1 cellular context compared by ENCODE assay signal in the genomic region with DNA sequence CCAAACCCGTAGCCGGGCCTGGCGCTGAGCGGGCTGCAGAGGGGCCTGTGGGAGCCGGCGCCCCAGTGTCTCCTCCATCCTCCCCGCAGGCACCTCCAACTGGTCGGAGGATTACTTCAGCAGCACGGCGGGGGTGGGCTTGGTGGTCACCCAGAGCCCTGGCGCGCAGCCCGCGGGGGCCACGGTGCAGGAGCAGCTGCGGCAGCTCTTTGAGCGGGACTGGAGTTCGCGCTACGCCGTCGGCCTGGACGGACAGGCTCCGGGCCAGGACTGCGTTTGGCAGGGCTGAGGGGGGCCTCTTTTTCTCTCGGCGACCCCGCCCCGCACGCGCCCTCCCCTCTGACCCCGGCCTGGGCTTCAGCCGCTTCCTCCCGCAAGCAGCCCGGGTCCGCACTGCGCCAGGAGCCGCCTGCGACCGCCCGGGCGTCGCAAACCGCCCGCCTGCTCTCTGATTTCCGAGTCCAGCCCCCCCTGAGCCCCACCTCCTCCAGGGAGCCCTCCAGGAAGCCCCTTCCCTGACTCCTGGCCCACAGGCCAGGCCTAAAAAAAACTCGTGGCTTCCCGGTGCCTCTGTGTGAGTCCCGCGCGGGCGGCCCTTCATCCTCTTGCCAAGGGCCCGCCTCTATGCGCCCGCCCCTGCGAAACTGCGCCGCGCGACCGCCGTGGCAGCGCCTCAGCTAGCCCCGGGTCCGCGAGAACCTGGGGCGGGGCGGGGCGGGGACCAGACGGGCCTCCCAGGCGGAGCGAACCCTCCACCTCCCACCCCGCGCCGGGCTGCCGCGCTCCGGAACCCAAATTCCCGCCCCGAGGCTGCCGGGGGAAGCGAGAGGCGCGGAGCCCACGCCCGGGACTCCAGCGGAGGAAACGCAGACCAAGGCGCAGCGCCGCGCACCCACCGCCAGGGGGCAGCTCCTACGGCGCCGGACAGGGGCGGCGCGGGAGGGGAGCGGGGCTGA.
TF ChIP-seq lines count a peak whose summit lies in the region.

No MANE protein-coding gene starts in this region.

TF ChIP-seq in HEK293, 187 proteins besides CTCF, POLR2A, EP300 and RAD21 (continued from another document and continues in another):
- TF ChIP-seq ZNF157 (tag by site-specific recombination; IDR thresholded peaks at IDR 0.05) (no peak), ZNF248 (tag by site-specific recombination; IDR thresholded peaks at IDR 0.05) (no peak), FEZF1 (tag by site-specific recombination; IDR thresholded peaks at IDR 0.05) (no peak), ZBTB17 (tag by site-specific recombination; IDR thresholded peaks at IDR 0.05) (no peak), GLIS1 (tag by site-specific recombination; IDR thresholded peaks at IDR 0.05) (peak; percentile 76), ZNF548 (tag by site-specific recombination; IDR thresholded peaks at IDR 0.05) (no peak), SP3 (tag by site-specific recombination; IDR thresholded peaks at IDR 0.05) (peak; percentile 69), ZNF585B (tag by site-specific recombination; IDR thresholded peaks at IDR 0.05) (no peak), ZNF155 (tag by site-specific recombination; IDR thresholded peaks at IDR 0.05) (no peak), ZNF660 (tag by site-specific recombination; IDR thresholded peaks at IDR 0.05) (peak; percentile 95), KLF16 (tag by site-specific recombination; IDR thresholded peaks at IDR 0.05) (peak; percentile 88), SP2 (tag by site-specific recombination; IDR thresholded peaks at IDR 0.05) (peak; percentile 58), WT1 (tag by site-specific recombination; IDR thresholded peaks at IDR 0.05) (no peak), ZNF530 (tag by site-specific recombination; IDR thresholded peaks at IDR 0.05; ENCODE audit: low read depth) (no peak), ZFP69B (tag by site-specific recombination; IDR thresholded peaks at IDR 0.05) (peak; percentile 65; the same call in 1 of the 2 replicates), ZXDB (tag by site-specific recombination; IDR thresholded peaks at IDR 0.05) (peak; percentile 47; the same call in 1 of the 2 replicates), ZNF121 (tag by site-specific recombination; IDR thresholded peaks at IDR 0.05) (no peak), KLF10 (tag by site-specific recombination; IDR thresholded peaks at IDR 0.05) (peak; percentile 69; the same call in 1 of the 2 replicates), ZNF24 (tag by site-specific recombination; IDR thresholded peaks at IDR 0.05) (no peak), GLI4 (tag by site-specific recombination; IDR thresholded peaks at IDR 0.05) (no peak), MEIS1 (CRISPR knock-in tag; IDR thresholded peaks at IDR 0.05; ENCODE audit: borderline replicate concordance) (no peak), SP7 (tag by site-specific recombination; IDR thresholded peaks at IDR 0.05) (peak; percentile 51; the same call in 1 of the 2 replicates), ZNF555 (tag by site-specific recombination; conservative IDR thresholded peaks at IDR 0.05) (no peak), ZNF610 (tag by site-specific recombination; IDR thresholded peaks at IDR 0.05; ENCODE audit: borderline replicate concordance) (peak; percentile 28; the same call in 1 of the 2 replicates), ZNF707 (tag by site-specific recombination; IDR thresholded peaks at IDR 0.05) (no peak), ZNF658 (tag by site-specific recombination; IDR thresholded peaks at IDR 0.05) (no peak), GLIS2 (tag by site-specific recombination; IDR thresholded peaks at IDR 0.05) (peak; percentile 54; the same call in 1 of the 2 replicates), ZNF654 (tag by site-specific recombination; IDR thresholded peaks at IDR 0.05; ENCODE audit: low read depth) (no peak), ZNF830 (tag by site-specific recombination; IDR thresholded peaks at IDR 0.05; ENCODE audit: low read depth) (no peak), REPIN1 (tag by site-specific recombination; IDR thresholded peaks at IDR 0.05; ENCODE audit: low read depth) (no peak), ZNF596 (tag by site-specific recombination; IDR thresholded peaks at IDR 0.05) (no peak), SCRT1 (tag by site-specific recombination; IDR thresholded peaks at IDR 0.05; ENCODE audit: borderline replicate concordance) (no peak), OVOL3 (tag by site-specific recombination; IDR thresholded peaks at IDR 0.05) (no peak), ZNF394 (tag by site-specific recombination; IDR thresholded peaks at IDR 0.05; ENCODE audit: borderline replicate concordance) (peak; percentile 24; the same call in 1 of the 2 replicates), ZFP3 (tag by site-specific recombination; IDR thresholded peaks at IDR 0.05; ENCODE audit: low read depth) (no peak), EGR2 (tag by site-specific recombination; IDR thresholded peaks at IDR 0.05; ENCODE audit: low read depth) (peak; percentile 68), ZSCAN23 (tag by site-specific recombination; IDR thresholded peaks at IDR 0.05) (no peak), YY2 (tag by site-specific recombination; IDR thresholded peaks at IDR 0.05) (no peak), ZNF521 (tag by site-specific recombination; IDR thresholded peaks at IDR 0.05) (no peak), ZNF426 (tag by site-specific recombination; IDR thresholded peaks at IDR 0.05) (no peak), ZBTB20 (tag by site-specific recombination; IDR thresholded peaks at IDR 0.05) (peak; percentile 42; the same call in 1 of the 2 replicates), ZNF350 (tag by site-specific recombination; IDR thresholded peaks at IDR 0.05) (no peak), BCL11A (tag by site-specific recombination; IDR thresholded peaks at IDR 0.05; ENCODE audit: low read depth) (no peak), ZNF600 (tag by site-specific recombination; IDR thresholded peaks at IDR 0.05) (peak; percentile 79)
- TF ChIP-seq, protein P1, sequence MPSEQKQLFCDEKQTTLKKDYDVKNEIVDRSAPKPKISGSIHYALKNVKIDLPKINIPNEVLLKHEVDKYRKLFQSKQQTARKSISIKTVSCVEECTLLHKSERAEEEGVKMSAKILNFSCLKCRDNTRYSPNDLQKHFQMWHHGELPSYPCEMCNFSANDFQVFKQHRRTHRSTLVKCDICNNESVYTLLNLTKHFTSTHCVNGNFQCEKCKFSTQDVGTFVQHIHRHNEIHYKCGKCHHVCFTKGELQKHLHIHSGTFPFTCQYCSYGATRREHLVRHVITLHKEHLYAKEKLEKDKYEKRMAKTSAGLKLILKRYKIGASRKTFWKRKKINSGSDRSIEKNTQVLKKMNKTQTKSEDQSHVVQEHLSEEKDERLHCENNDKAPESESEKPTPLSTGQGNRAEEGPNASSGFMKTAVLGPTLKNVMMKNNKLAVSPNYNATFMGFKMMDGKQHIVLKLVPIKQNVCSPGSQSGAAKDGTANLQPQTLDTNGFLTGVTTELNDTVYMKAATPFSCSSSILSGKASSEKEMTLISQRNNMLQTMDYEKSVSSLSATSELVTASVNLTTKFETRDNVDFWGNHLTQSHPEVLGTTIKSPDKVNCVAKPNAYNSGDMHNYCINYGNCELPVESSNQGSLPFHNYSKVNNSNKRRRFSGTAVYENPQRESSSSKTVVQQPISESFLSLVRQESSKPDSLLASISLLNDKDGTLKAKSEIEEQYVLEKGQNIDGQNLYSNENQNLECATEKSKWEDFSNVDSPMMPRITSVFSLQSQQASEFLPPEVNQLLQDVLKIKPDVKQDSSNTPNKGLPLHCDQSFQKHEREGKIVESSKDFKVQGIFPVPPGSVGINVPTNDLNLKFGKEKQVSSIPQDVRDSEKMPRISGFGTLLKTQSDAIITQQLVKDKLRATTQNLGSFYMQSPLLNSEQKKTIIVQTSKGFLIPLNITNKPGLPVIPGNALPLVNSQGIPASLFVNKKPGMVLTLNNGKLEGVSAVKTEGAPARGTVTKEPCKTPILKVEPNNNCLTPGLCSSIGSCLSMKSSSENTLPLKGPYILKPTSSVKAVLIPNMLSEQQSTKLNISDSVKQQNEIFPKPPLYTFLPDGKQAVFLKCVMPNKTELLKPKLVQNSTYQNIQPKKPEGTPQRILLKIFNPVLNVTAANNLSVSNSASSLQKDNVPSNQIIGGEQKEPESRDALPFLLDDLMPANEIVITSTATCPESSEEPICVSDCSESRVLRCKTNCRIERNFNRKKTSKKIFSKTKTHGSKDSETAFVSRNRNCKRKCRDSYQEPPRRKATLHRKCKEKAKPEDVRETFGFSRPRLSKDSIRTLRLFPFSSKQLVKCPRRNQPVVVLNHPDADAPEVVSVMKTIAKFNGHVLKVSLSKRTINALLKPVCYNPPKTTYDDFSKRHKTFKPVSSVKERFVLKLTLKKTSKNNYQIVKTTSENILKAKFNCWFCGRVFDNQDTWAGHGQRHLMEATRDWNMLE (tag by site-specific recombination; conservative IDR thresholded peaks at IDR 0.05; ENCODE audit: low read depth) = 0 out of 2 replicates have a peak, but pooled peaks have one; percentile 26
- TF ChIP-seq, protein P2, sequence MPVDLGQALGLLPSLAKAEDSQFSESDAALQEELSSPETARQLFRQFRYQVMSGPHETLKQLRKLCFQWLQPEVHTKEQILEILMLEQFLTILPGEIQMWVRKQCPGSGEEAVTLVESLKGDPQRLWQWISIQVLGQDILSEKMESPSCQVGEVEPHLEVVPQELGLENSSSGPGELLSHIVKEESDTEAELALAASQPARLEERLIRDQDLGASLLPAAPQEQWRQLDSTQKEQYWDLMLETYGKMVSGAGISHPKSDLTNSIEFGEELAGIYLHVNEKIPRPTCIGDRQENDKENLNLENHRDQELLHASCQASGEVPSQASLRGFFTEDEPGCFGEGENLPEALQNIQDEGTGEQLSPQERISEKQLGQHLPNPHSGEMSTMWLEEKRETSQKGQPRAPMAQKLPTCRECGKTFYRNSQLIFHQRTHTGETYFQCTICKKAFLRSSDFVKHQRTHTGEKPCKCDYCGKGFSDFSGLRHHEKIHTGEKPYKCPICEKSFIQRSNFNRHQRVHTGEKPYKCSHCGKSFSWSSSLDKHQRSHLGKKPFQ (tag by site-specific recombination; IDR thresholded peaks at IDR 0.05) = no peak
- TF ChIP-seq, protein P3, sequence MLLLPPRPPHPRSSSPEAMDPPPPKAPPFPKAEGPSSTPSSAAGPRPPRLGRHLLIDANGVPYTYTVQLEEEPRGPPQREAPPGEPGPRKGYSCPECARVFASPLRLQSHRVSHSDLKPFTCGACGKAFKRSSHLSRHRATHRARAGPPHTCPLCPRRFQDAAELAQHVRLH (tag by site-specific recombination; IDR thresholded peaks at IDR 0.05) = no peak
- TF ChIP-seq, protein P4, sequence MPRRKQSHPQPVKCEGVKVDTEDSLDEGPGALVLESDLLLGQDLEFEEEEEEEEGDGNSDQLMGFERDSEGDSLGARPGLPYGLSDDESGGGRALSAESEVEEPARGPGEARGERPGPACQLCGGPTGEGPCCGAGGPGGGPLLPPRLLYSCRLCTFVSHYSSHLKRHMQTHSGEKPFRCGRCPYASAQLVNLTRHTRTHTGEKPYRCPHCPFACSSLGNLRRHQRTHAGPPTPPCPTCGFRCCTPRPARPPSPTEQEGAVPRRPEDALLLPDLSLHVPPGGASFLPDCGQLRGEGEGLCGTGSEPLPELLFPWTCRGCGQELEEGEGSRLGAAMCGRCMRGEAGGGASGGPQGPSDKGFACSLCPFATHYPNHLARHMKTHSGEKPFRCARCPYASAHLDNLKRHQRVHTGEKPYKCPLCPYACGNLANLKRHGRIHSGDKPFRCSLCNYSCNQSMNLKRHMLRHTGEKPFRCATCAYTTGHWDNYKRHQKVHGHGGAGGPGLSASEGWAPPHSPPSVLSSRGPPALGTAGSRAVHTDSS (tag by site-specific recombination; IDR thresholded peaks at IDR 0.05) = no peak
- TF ChIP-seq, protein P5, sequence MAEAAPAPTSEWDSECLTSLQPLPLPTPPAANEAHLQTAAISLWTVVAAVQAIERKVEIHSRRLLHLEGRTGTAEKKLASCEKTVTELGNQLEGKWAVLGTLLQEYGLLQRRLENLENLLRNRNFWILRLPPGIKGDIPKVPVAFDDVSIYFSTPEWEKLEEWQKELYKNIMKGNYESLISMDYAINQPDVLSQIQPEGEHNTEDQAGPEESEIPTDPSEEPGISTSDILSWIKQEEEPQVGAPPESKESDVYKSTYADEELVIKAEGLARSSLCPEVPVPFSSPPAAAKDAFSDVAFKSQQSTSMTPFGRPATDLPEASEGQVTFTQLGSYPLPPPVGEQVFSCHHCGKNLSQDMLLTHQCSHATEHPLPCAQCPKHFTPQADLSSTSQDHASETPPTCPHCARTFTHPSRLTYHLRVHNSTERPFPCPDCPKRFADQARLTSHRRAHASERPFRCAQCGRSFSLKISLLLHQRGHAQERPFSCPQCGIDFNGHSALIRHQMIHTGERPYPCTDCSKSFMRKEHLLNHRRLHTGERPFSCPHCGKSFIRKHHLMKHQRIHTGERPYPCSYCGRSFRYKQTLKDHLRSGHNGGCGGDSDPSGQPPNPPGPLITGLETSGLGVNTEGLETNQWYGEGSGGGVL (tag by site-specific recombination; IDR thresholded peaks at IDR 0.05) = peak; percentile 94
- TF ChIP-seq, protein P6, sequence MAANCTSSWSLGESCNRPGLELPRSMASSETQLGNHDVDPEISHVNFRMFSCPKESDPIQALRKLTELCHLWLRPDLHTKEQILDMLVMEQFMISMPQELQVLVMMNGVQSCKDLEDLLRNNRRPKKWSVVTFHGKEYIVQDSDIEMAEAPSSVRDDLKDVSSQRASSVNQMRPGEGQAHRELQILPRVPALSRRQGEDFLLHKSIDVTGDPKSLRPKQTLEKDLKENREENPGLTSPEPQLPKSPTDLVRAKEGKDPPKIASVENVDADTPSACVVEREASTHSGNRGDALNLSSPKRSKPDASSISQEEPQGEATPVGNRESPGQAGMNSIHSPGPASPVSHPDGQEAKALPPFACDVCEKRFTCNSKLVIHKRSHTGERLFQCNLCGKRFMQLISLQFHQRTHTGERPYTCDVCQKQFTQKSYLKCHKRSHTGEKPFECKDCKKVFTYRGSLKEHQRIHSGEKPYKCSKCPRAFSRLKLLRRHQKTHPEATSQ (tag by site-specific recombination; IDR thresholded peaks at IDR 0.05) = 0 out of 2 replicates have a peak, but pooled peaks have one; percentile 30
